In genomic region chr9:105694320-105694847, GRCh38 we compare ENCODE assay signal across 8 cellular contexts. TPM values are rescaled to one million over a fixed set of nuclear protein-coding genes. Genes with fewer than 3 reads are reported as not detected.
DNase-seq lines count a peak whose midpoint lies in the region; ATAC-seq and TF ChIP-seq lines count a peak whose summit lies in the region.

A gene with protein sequence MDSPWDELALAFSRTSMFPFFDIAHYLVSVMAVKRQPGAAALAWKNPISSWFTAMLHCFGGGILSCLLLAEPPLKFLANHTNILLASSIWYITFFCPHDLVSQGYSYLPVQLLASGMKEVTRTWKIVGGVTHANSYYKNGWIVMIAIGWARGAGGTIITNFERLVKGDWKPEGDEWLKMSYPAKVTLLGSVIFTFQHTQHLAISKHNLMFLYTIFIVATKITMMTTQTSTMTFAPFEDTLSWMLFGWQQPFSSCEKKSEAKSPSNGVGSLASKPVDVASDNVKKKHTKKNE (plus strand): TSS chr9:105694541. CDS start chr9:105694661, 120 bp downstream.

- WGBS in liver = under 1% methylated on average over 64 of the region's 64 CpGs

- TF ChIP-seq RAD21 in liver (IDR thresholded peaks at IDR 0.05) = no peak

- peaks cover 0 to 22% (median 14%) of the 10 kb centered on the region in 4 donors for H3K4me1 ChIP-seq in liver (ENCODE audit: control insufficient read depth in 4 of 4, insufficient read depth in 4 of 4, low read length in 3 of 4)

- no peaks in the 10 kb centered on the region for H3K36me3 ChIP-seq in liver (ENCODE audit: control insufficient read depth in 4 of 4, insufficient read depth in 3 of 4, low read depth in 1 of 4, low read length in 3 of 4)

- peak; percentile 76 for DNase-seq in Ammon's horn (ENCODE audit: low spot score)
- peak; percentile 78 for DNase-seq in NCI-H345 treated with DMSO at 0.1 percent for 48 hours (lab: John Stamatoyannopoulos, UW; ENCODE audit: unreplicated experiment)
- peak; percentile 72 to 80 for DNase-seq in activated CD4-positive, alpha-beta T cell treated with anti-CD3 and anti-CD28 coated beads for 4 hours
- peak; percentile 39 for DNase-seq in dedifferentiated amniotic fluid mesenchymal stem cell (ENCODE audit: extremely low spot score)
- peak; percentile 82 for DNase-seq in stimulated activated CD4-positive, alpha-beta T cell treated with anti-CD3 and anti-CD28 coated beads, Interleukin-4, amount 100 ng/mL, for 1 hour

- no peaks in the 10 kb centered on the region for H3K9me3 ChIP-seq in liver (ENCODE audit: control insufficient read depth in 4 of 4, low read length in 3 of 4)

- TF ChIP-seq CTCF in liver (IDR thresholded peaks at IDR 0.05; ENCODE audit: low read depth, low read length, missing input control) = no peak

- H3K4me3 ChIP-seq in liver (ENCODE audit: low read depth in 1 of 3, low read length in 3 of 3) = peak within 1 kb of the TSS; percentile 70 to 97 (median 89)

- ATAC-seq in GM19023 (IDR thresholded peaks at IDR 0.05; ENCODE audit: unreplicated experiment) (peak; percentile 79), HG03159 (IDR thresholded peaks at IDR 0.05; ENCODE audit: unreplicated experiment) (peak; percentile 78)

- H3K27me3 ChIP-seq in liver (ENCODE audit: control insufficient read depth in 4 of 4, insufficient read depth in 4 of 4, low read length in 3 of 4) = no peaks in the 10 kb centered on the region

- H3K9ac ChIP-seq in liver (ENCODE audit: low read depth in 1 of 2, low read length in 2 of 2) = peak within 1 kb of the TSS; percentile 71 to 75

- peak within 1 kb of the TSS; percentile 64 to 74 for H3K27ac ChIP-seq in liver (ENCODE audit: low read depth in 1 of 2, low read length in 2 of 2)

TF ChIP-seq in liver, 16 proteins besides CTCF, POLR2A, EP300 and RAD21:
- TF ChIP-seq REST (IDR thresholded peaks at IDR 0.05) = no peak
- TF ChIP-seq EGR1 (IDR thresholded peaks at IDR 0.05; ENCODE audit: low read depth in 2 of 2) = no peak
- no peak for TF ChIP-seq TAF1 (conservative IDR thresholded peaks at IDR 0.05)
- TF ChIP-seq JUND (IDR thresholded peaks at IDR 0.05) = no peak
- no peak for TF ChIP-seq YY1 (IDR thresholded peaks at IDR 0.05)
- TF ChIP-seq HNF4G (IDR thresholded peaks at IDR 0.05) = no peak
- no peak for TF ChIP-seq ZBTB33 (IDR thresholded peaks at IDR 0.05)
- TF ChIP-seq HNF4A (conservative IDR thresholded peaks at IDR 0.05) = no peak
- TF ChIP-seq GABPA (IDR thresholded peaks at IDR 0.05 in 1 of 2, conservative IDR thresholded peaks at IDR 0.05 in 1 of 2) = no peak
- no peak for TF ChIP-seq NR2F2 (IDR thresholded peaks at IDR 0.05)
TF ChIP-seq in liver: peak in this region for 0.

RNA-seq across cellular contexts. Expression of the gene that starts here (rescaled TPM):
- total RNA-seq in liver = 10 to 100 TPM in 1 of 2 donors, 1 to 10 TPM in 1; 7.4 to 21.6 TPM
- polyA plus RNA-seq in liver = 10 to 100 TPM in 1 of 2 donors, 1 to 10 TPM in 1; 7.9 to 10.4 TPM

Comparison
In these comparisons a context has a peak if more than half of its experiments do, and no peak if none do; other contexts are left out.
1. Peak in every context shown above with its lines: DNase-seq, ATAC-seq, H3K4me3 ChIP-seq and H3K27ac ChIP-seq.